26 cellular contexts compared by ENCODE assay signal in the genomic region with DNA sequence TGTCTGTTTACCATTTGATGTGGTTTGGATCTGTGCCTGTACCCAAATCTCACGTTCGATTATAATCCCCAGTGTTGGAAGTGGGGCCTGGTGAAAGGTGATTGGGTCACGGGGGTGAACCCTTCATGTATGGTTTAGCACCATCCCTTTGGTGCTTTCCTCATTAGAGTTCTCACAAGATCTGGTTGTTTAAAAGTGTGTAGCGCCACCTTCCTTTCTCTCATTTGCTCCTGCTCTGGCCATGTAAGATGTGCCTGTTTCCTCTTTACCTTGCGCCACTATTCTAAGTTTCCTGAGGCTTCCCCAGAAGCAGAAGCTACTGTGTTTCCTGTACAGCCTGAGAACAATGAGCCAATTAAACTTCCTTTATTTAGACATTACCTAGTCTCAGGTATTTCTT.
DNase-seq lines count a peak whose midpoint lies in the region; ATAC-seq, FAIRE-seq and TF ChIP-seq lines count a peak whose summit lies in the region.
"Had no signal": no experiment of that assay in that cellular context is flagged by ENCODE, and none has a peak within 500 bp of the region (broad histone marks: within the 10 kb centered on the region; RNA-seq: fewer than 3 reads in every experiment).

No MANE protein-coding gene starts in this region.

- H3K23me2 ChIP-seq in H1 (ENCODE audit: low read depth, low read length): no peaks in the 10 kb centered on the region

- 91% methylated on average over 5 of the region's 5 CpGs; no CpG with 5 or more reads in 1 of the 2 experiments for WGBS in H1 (ENCODE audit: extremely low coverage in 1 of 2, insufficient coverage in 1 of 2, insufficient read length in 1 of 2, insufficient replicate concordance in 2 of 2, low coverage in 1 of 2, low lambda C conversion rate in 2 of 2, missing lambda C conversion rate in 1 of 2), 2 experiments
- no CpG with 5 or more reads among the region's 5 CpGs for WGBS in iPS DF 6.9 (ENCODE audit: insufficient coverage, insufficient read length)

- no peak overlapping the region for H3K4ac ChIP-seq in H1 (replicated peaks; ENCODE audit: insufficient read length, low read depth, low read length)

- H3K79me2 ChIP-seq in GM23338 (replicated peaks; ENCODE audit: insufficient read depth): no peaks in the 10 kb centered on the region
- H3K79me2 ChIP-seq in H1 (ENCODE audit: control insufficient read depth in 1 of 2, insufficient read depth in 2 of 2, low read length in 2 of 2): no peaks in the 10 kb centered on the region

- TF ChIP-seq CTCF in GM23338 (conservative IDR thresholded peaks at IDR 0.05; ENCODE audit: low read depth in 2 of 2) (peak; percentile 27 to 69; a peak in 3 of 4 replicates), H1 (IDR thresholded peaks at IDR 0.05; ENCODE audit: control extremely low read depth in 1 of 3, insufficient read depth in 1 of 3, low read depth in 1 of 3, low read length in 3 of 3) (peak in 2 of 3 experiments; percentile 16 to 26; a peak in 2 of 4 replicates), left lung (IDR thresholded peaks at IDR 0.05) (no peak)

- H2BK5ac ChIP-seq in H1 (ENCODE audit: low read depth, low read length): no peak overlapping the region

- H3K27me3 Mint-ChIP-seq in GM23338 (ENCODE audit: insufficient read depth, low read depth, poor library complexity): no peaks in the 10 kb centered on the region

- peak; percentile 38 to 48; a peak in 3 of 4 replicates for TF ChIP-seq RAD21 in H1 (IDR thresholded peaks at IDR 0.05 in 1 of 2, conservative IDR thresholded peaks at IDR 0.05 in 1 of 2; ENCODE audit: low read depth in 2 of 2, low read length in 2 of 2)

- H2BK15ac ChIP-seq in H1 (ENCODE audit: low read length): no peak overlapping the region

- no peaks in the 10 kb centered on the region for H4K20me1 ChIP-seq in GM23338 (replicated peaks; ENCODE audit: insufficient read depth)
- no peaks in the 10 kb centered on the region for H4K20me1 ChIP-seq in H1 (replicated peaks in 1 of 2; ENCODE audit: control insufficient read depth in 1 of 2, insufficient read depth in 2 of 2, low read length in 2 of 2)

- H3K4me1 Mint-ChIP-seq in GM23338: no peaks in the 10 kb centered on the region

- H3K14ac ChIP-seq in H1 (ENCODE audit: insufficient read length): no peak overlapping the region

- H2BK20ac ChIP-seq in H1 (ENCODE audit: low read length): no peak overlapping the region

- H3F3A ChIP-seq in GM23338 (replicated peaks; ENCODE audit: low read depth): no peaks in the 10 kb centered on the region

- no peak overlapping the region for H3K23ac ChIP-seq in H1 (ENCODE audit: insufficient read length)

- POLR2A ChIA-PET in H1 (lab: Charles Lee; ENCODE audit: partially characterized antibody): no interaction called here

- H3K4me1 ChIP-seq in GM23338 (ENCODE audit: insufficient read depth) (no peaks in the 10 kb centered on the region), H1 (replicated peaks in 1 of 4; ENCODE audit: control insufficient read depth in 3 of 4, insufficient read depth in 4 of 4, low read length in 3 of 4) (no peaks in the 10 kb centered on the region), iPS DF 6.9 (ENCODE audit: control insufficient read depth, insufficient read depth, low read length) (peaks cover 1% of the 10 kb centered on the region; the same call in 1 of the 2 replicates), left lung (no peaks in the 10 kb centered on the region)
- H3K4me1 ChIP-seq: HAP-1, SJCRH30 had no signal

- no peak overlapping the region for H3K18ac ChIP-seq in H1 (ENCODE audit: extremely low read depth, low read length)

- no peak overlapping the region for H4K5ac ChIP-seq in H1 (ENCODE audit: insufficient read length, low read depth, low read length)

- H3K36me3 ChIP-seq in GM23338 (ENCODE audit: insufficient read depth) (no peaks in the 10 kb centered on the region), H1 (ENCODE audit: control insufficient read depth in 2 of 4, insufficient read depth in 4 of 4, low read length in 3 of 4) (no peaks in the 10 kb centered on the region), iPS DF 6.9 (ENCODE audit: control insufficient read depth, insufficient read depth, low read length) (no peaks in the 10 kb centered on the region), left lung (no peaks in the 10 kb centered on the region)
- H3K36me3 ChIP-seq: HAP-1, SJCRH30 had no signal

- no peak overlapping the region for H3K27ac Mint-ChIP-seq in GM23338

- intact Hi-C loops in left lung (cut with DNase I): no loop called here

- no peaks in the 10 kb centered on the region for H3K9me3 ChIP-seq in H1 (ENCODE audit: insufficient read depth in 2 of 2, low read depth in 1 of 2, low read length in 1 of 2)
- no peaks in the 10 kb centered on the region for H3K9me3 ChIP-seq in iPS DF 6.9 (ENCODE audit: control insufficient read depth, insufficient read depth, low read length)
- no peaks in the 10 kb centered on the region for H3K9me3 ChIP-seq in left lung
- H3K9me3 ChIP-seq: HAP-1, SJCRH30 had no signal

- no peak for TF ChIP-seq POLR2A in H1 (IDR thresholded peaks at IDR 0.05; ENCODE audit: control extremely low read depth in 1 of 2, low read depth in 2 of 2, low read length in 2 of 2)

- no peak overlapping the region for H3K9ac ChIP-seq in H1 (replicated peaks in 1 of 4; ENCODE audit: extremely low read depth in 1 of 4, low read depth in 3 of 4, low read length in 3 of 4)
- H3K9ac ChIP-seq: KMS-11 had no signal

- no peak overlapping the region for H4K8ac ChIP-seq in H1 (ENCODE audit: extremely low read depth, insufficient read depth, low read length)

- H2BK120ac ChIP-seq in H1 (replicated peaks; ENCODE audit: low read depth, low read length): no peak overlapping the region

- H3K27me3 ChIP-seq in GM23338 (ENCODE audit: insufficient read depth) (no peaks in the 10 kb centered on the region), H1 (replicated peaks in 1 of 4; ENCODE audit: control insufficient read depth in 3 of 4, extremely low read depth in 1 of 4, insufficient read depth in 3 of 4, low read length in 3 of 4) (no peaks in the 10 kb centered on the region), iPS DF 6.9 (ENCODE audit: control insufficient read depth, insufficient read depth, low read length) (no peaks in the 10 kb centered on the region), left lung (no peaks in the 10 kb centered on the region)
- H3K27me3 ChIP-seq: SJCRH30 had no signal

- no peak overlapping the region for H2BK12ac ChIP-seq in H1 (ENCODE audit: low read depth, low read length)

- H3K4me2 ChIP-seq in GM23338 (no peak overlapping the region), H1 (ENCODE audit: insufficient read depth in 1 of 2, low read depth in 2 of 2, low read length in 2 of 2) (no peak overlapping the region)
- H3K4me2 ChIP-seq: KMS-11, PC-9 had no signal

- ATAC-seq in GM23338 (peak; percentile 70), left lung (no peak), HG03521 (IDR thresholded peaks at IDR 0.05; ENCODE audit: unreplicated experiment) (no peak)
- ATAC-seq: Right ventricle myocardium inferior, SK-N-SH treated with all-trans-retinoic acid at 6 μM for 48 hours had no signal

- H3K56ac ChIP-seq in H1 (replicated peaks; ENCODE audit: insufficient read length, low read depth, low read length): no peak overlapping the region

- peak; percentile 7 for FAIRE-seq in H1 (lab: Jason Lieb, UNC)
- FAIRE-seq: GM19239 had no signal

- H3K4me3 ChIP-seq in GM23338: no peak overlapping the region
- H3K4me3 ChIP-seq in H1 (ENCODE audit: extremely low read depth in 1 of 4, insufficient read depth in 2 of 4, low read depth in 3 of 4, low read length in 4 of 4): no peak overlapping the region
- H3K4me3 ChIP-seq in iPS DF 6.9 (ENCODE audit: low read length): no peak overlapping the region
- no peak overlapping the region for H3K4me3 ChIP-seq in left lung
- H3K4me3 ChIP-seq: HAP-1, PC-9, SJCRH30 had no signal

- no peak overlapping the region for H3K4me3 Mint-ChIP-seq in GM23338

- H3K9me3 Mint-ChIP-seq in GM23338: no peaks in the 10 kb centered on the region

- CTCF ChIA-PET in H1 (lab: Charles Lee; ENCODE audit: partially characterized antibody): interaction anchor here (1.1 kb wide), 1 partner anchor 11 kb away, joined by 3 read pairs; no protein-coding TSS in a partner anchor

- TF ChIP-seq EP300 in H1 (IDR thresholded peaks at IDR 0.05; ENCODE audit: borderline replicate concordance in 1 of 2, low read depth in 2 of 2, low read length in 2 of 2): no peak

- H3K36me3 Mint-ChIP-seq in GM23338 (ENCODE audit: low read depth): no peaks in the 10 kb centered on the region

- H3K27ac ChIP-seq in GM23338 (ENCODE audit: low read depth) (no peak overlapping the region), H1 (ENCODE audit: low read depth, low read length) (no peak overlapping the region), iPS DF 6.9 (ENCODE audit: low read length) (no peak overlapping the region), left lung (no peak overlapping the region)
- H3K27ac ChIP-seq: KMS-11, PC-9, SJCRH30 had no signal

- H2AK5ac ChIP-seq in H1 (ENCODE audit: low read depth, low read length): no peak overlapping the region

- peak; percentile 34 for DNase-seq in GM23338 (ENCODE audit: low spot score)
- DNase-seq in OCI-M1 (lab: John Stamatoyannopoulos, UW): peak; percentile 55
- no peak for DNase-seq in H1 (ENCODE audit: low read depth in 1 of 2, low spot score in 2 of 2)
- DNase-seq in iPS DF 6.9 (ENCODE audit: low read depth, low spot score): peak; percentile 5
- DNase-seq in HCEC 1CT: no peak
- DNase-seq in left lung: no peak
- no peak for DNase-seq in NCI-H1105 treated with DMSO at 0.1 percent for 48 hours (lab: John Stamatoyannopoulos, UW)
- DNase-seq: Calu3, DMS153, IMR-90, MV-4-11, NCI-H1105, NCI-H146, NCI-H1930, NCI-H2107, NCI-H446, NCI-H524 treated with DMSO at 0.1 percent for 48 hours, NCI-H774, PC-9, SJCRH30 had no signal

- no peaks in the 10 kb centered on the region for H3K9me2 ChIP-seq in GM23338 (ENCODE audit: insufficient read depth)

- no peaks in the 10 kb centered on the region for H3K79me1 ChIP-seq in H1 (ENCODE audit: low read depth, low read length)

- no peak overlapping the region for H4K91ac ChIP-seq in H1 (replicated peaks; ENCODE audit: insufficient read length, low read length)

- H2AFZ ChIP-seq in GM23338: no peak overlapping the region
- peak overlapping the region; percentile 69; the same call in 1 of the 2 replicates for H2AFZ ChIP-seq in H1 (ENCODE audit: low read length)
- H2AFZ ChIP-seq: PC-9 had no signal

TF ChIP-seq in H1, 55 proteins besides CTCF, POLR2A, EP300 and RAD21 (continues in another document):
- TF ChIP-seq HDAC2 (IDR thresholded peaks at IDR 0.05; ENCODE audit: borderline replicate concordance in 1 of 2, low read depth in 2 of 2, low read length in 2 of 2) (no peak), TBP (IDR thresholded peaks at IDR 0.05; ENCODE audit: low read depth, low read length) (no peak), TEAD4 (IDR thresholded peaks at IDR 0.05; ENCODE audit: low read depth, low read length) (no peak)

Comparison
In these comparisons a context has a peak if more than half of its experiments do, and no peak if none do; other contexts are left out.
1. DNase-seq: peak in GM23338 (single experiment), OCI-M1 (single experiment) and iPS DF 6.9 (single experiment); none in H1 (0 of 2), HCEC 1CT (single experiment), left lung (0 of 2) and NCI-H1105 treated with DMSO at 0.1 percent for 48 hours (single experiment).
2. CTCF ChIP-seq: peak in GM23338 (2 of 2) and H1 (2 of 3); none in left lung (0 of 2).